ENCODE assay signal across 8 cellular contexts in the genomic region with DNA sequence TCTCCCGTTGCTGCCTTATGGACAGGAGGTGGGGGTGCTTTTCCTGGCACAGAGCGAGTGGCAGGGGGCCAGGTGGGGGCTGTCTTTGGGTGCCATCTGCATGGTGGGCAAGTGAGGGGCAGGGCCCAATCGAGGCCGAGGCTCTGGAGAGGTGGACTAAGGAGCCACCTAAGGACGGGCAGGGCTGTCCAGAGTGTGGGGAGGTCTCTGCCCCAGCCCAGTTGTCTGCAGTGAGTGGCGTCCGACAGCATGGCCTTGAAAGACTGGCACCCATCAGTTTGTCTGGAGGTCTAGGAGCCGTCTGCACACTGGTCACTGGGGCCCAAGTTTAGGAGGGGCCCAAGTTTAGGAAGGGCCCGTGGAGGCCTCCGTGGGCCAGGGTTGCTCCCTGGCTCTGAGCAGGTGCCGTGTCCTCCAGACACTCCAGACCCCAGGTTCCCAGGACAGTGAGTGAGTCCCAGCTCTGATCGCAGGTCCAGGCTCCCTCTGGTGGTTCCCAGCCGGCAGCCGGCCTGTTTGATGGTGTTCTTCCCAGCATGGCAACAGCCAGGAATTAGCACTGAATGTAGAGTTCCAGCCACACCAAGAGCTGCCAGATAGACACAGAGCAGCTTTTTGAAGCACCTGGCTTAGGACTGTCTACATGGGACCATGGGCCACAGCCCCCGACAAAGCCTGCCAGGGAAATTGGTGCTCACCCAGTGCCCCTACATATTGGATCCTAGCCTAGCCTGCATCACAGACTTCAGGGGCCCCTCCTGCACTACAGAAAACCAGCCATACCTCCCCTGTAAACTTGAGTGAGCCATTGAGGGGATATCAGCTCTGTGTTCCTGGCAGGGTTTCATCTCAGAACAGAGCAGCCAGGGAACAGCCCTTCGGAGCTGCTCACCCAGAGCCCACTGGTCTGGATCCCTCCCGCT.
DNase-seq lines count a peak whose midpoint lies in the region; ATAC-seq and TF ChIP-seq lines count a peak whose summit lies in the region.

No MANE protein-coding gene starts in this region.

- no peaks in the 10 kb centered on the region for H3K36me3 ChIP-seq in Panc1 (ENCODE audit: control insufficient read depth, insufficient read depth, low read length)

- TF ChIP-seq CTCF in GM13976 (IDR thresholded peaks at IDR 0.05; ENCODE audit: borderline replicate concordance, control extremely low read depth, extremely low read depth, insufficient read depth, missing control alignments) (peak; percentile 17), Panc1 (IDR thresholded peaks at IDR 0.05) (peak; percentile 83)

- in situ Hi-C loops in GM13976 (cut with MboI; ENCODE audit: low sequenced_read_pairs, unreplicated experiment), result loop anchor here (5.0 kb wide), 1 partner anchor 143 kb away; no protein-coding TSS in a partner anchor
- in situ Hi-C loops in Panc1 (cut with HindIII; ENCODE audit: low pct_unique_long_range_greater_than_20kb, low sequenced_read_pairs), result no loop called here

- ATAC-seq in Panc1 (peak; percentile 91), HG03045 (IDR thresholded peaks at IDR 0.05; ENCODE audit: unreplicated experiment) (no peak), HG02852 (IDR thresholded peaks at IDR 0.05; ENCODE audit: unreplicated experiment) (no peak), HG03460 (IDR thresholded peaks at IDR 0.05; ENCODE audit: unreplicated experiment) (no peak)

- CTCF ChIA-PET in Panc1 (lab: Charles Lee), result no interaction called here

- no peaks in the 10 kb centered on the region for H3K4me1 ChIP-seq in Panc1 (ENCODE audit: control insufficient read depth, insufficient read depth, low read length)

- no TSS peak for BruUV-seq in Panc1 (replicated peaks; lab: Mats Ljungman, UMichigan)

- H3K4me3 ChIP-seq in Panc1 (ENCODE audit: low read depth in 2 of 2, low read length in 2 of 2), result no peak overlapping the region

- DNase-seq in Ammon's horn (ENCODE audit: low spot score) (peak; percentile 77), GM13976 (ENCODE audit: low spot score) (no peak), Panc1 (ENCODE audit: low read depth, low spot score) (peak; percentile 10), epidermal melanocyte (ENCODE audit: insufficient read length, low spot score) (peak; percentile 78), mesenteric fat pad (ENCODE audit: low spot score) (peak; percentile 85)

- H3K27ac ChIP-seq in Panc1 (ENCODE audit: low read length), result no peak overlapping the region

- intact Hi-C loops in Panc1 (cut with micrococcal nuclease; ENCODE audit: unreplicated experiment), result loop anchor here (2.0 to 5.0 kb wide), 2 partner anchors 144 to 348 kb away; no protein-coding TSS in a partner anchor

- POLR2A ChIA-PET in Panc1 (lab: Charles Lee), result interaction anchor here (0.5 kb wide), 1 partner anchor 114 kb away, joined by 4 read pairs; no protein-coding TSS in a partner anchor

- H3K9me3 ChIP-seq in Panc1 (ENCODE audit: control insufficient read depth, insufficient read depth, low read depth, low read length), result no peaks in the 10 kb centered on the region

- no peaks in the 10 kb centered on the region for H3K27me3 ChIP-seq in Panc1 (ENCODE audit: control insufficient read depth, insufficient read depth, low read length)
